Comparison of ENCODE assay signal across 10 cellular contexts in genomic region chr1:177800386-177801058, GRCh38.
DNase-seq lines count a peak whose midpoint lies in the region; ATAC-seq lines count a peak whose summit lies in the region.
"Had no signal": no experiment of that assay in that cellular context is flagged by ENCODE, and none has a peak within 500 bp of the region (broad histone marks: within the 10 kb centered on the region; RNA-seq: fewer than 3 reads in every experiment).

No MANE protein-coding gene starts in this region.

- ATAC-seq in GM18508 (IDR thresholded peaks at IDR 0.05; ENCODE audit: insufficient read depth, unreplicated experiment) (peak; percentile 64), HG02610 (IDR thresholded peaks at IDR 0.05; ENCODE audit: unreplicated experiment) (peak; percentile 50), Right ventricle myocardium inferior (no peak)

- peak; percentile 87 for DNase-seq in NCI-H187 treated with DMSO at 0.1 percent for 48 hours (lab: John Stamatoyannopoulos, UW)
- DNase-seq in iris pigment epithelial cell (ENCODE audit: low read depth): peak; percentile 46
- DNase-seq in dedifferentiated amniotic fluid mesenchymal stem cell (ENCODE audit: extremely low spot score): no peak
- DNase-seq in HuH-7.5 (ENCODE audit: low spot score): no peak
- no peak for DNase-seq in Right ventricle myocardium inferior (ENCODE audit: missing footprints)
- DNase-seq in 8988T: no peak
- DNase-seq: cerebellar nuclear complex; stimulated activated CD4-positive, alpha-beta T cell treated with anti-CD3 and anti-CD28 coated beads, Interleukin-2, amount 100 ng/mL, for 48 hours had no signal

- intact Hi-C loops in Right ventricle myocardium inferior (cut with DNase I): no loop called here

Comparison
In these comparisons a context has a peak if more than half of its experiments do, and no peak if none do; other contexts are left out.
1. DNase-seq: peak in NCI-H187 treated with DMSO at 0.1 percent for 48 hours (single experiment) and iris pigment epithelial cell (single experiment); none in dedifferentiated amniotic fluid mesenchymal stem cell (single experiment), HuH-7.5 (single experiment), Right ventricle myocardium inferior (single experiment) and 8988T (single experiment).